16 cellular contexts compared by ENCODE assay signal in genomic region chr2:101057051-101057933, GRCh38. TPM values are rescaled to one million over a fixed set of nuclear protein-coding genes. Genes with fewer than 3 reads are reported as not detected.
A peak's percentile ranks its signal among the peaks of the same experiment; 100 is the strongest.
DNase-seq lines count a peak whose midpoint lies in the region; ATAC-seq and TF ChIP-seq lines count a peak whose summit lies in the region.
"Had no signal": no experiment of that assay in that cellular context is flagged by ENCODE, and none has a peak within 500 bp of the region (broad histone marks: within the 10 kb centered on the region; RNA-seq: fewer than 3 reads in every experiment).

No MANE protein-coding gene starts in this region.

- H3K4me2 ChIP-seq in GM23338 (no peak overlapping the region), PC-9 (no peak overlapping the region)

- CTCF ChIA-PET in PC-9 (lab: Charles Lee): no interaction called here

- H3K27ac Mint-ChIP-seq in GM23338: peak overlapping the region; percentile 59; the same call in 1 of the 2 replicates
- H3K27ac Mint-ChIP-seq: CD4-positive, CD25-positive, alpha-beta regulatory T cell; IgD-negative memory B cell had no signal

- DNase-seq in GM23338 (ENCODE audit: low spot score): no peak
- DNase-seq in PC-9: no peak
- no peak for DNase-seq in left colon
- DNase-seq in psoas muscle: no peak
- no peak for DNase-seq in NCI-H2196 treated with DMSO at 0.1 percent for 48 hours (lab: John Stamatoyannopoulos, UW; ENCODE audit: unreplicated experiment)
- DNase-seq in upper lobe of right lung: no peak
- DNase-seq: CD4-positive, CD25-positive, alpha-beta regulatory T cell; MV-4-11; NCI-H1105 treated with DMSO at 0.1 percent for 48 hours; NCI-H2029 treated with DMSO at 0.1 percent for 48 hours; NCI-H345; NCI-H524; NCI-H774 had no signal

- H3K36me3 ChIP-seq in GM23338 (ENCODE audit: insufficient read depth): no peaks in the 10 kb centered on the region
- peaks cover 15% of the 10 kb centered on the region for H3K36me3 ChIP-seq in PC-9 (ENCODE audit: low read depth)
- H3K36me3 ChIP-seq in psoas muscle (ENCODE audit: insufficient read depth in 1 of 2, low read depth in 1 of 2): peaks cover 2 to 48% of the 10 kb centered on the region in 2 donors
- H3K36me3 ChIP-seq in upper lobe of right lung: peaks cover 18% of the 10 kb centered on the region

- H2AFZ ChIP-seq in GM23338 (no peak overlapping the region), PC-9 (no peak overlapping the region)

- H4K20me1 ChIP-seq in GM23338 (replicated peaks; ENCODE audit: insufficient read depth) (peaks cover 10% of the 10 kb centered on the region), PC-9 (ENCODE audit: insufficient read depth) (no peaks in the 10 kb centered on the region)

- no peaks in the 10 kb centered on the region for H3K9me3 Mint-ChIP-seq in GM23338
- H3K9me3 Mint-ChIP-seq: CD4-positive, CD25-positive, alpha-beta regulatory T cell; IgD-negative memory B cell had no signal

- H3K27me3 ChIP-seq in GM23338 (ENCODE audit: insufficient read depth) (no peaks in the 10 kb centered on the region), PC-9 (ENCODE audit: insufficient read depth, low read depth) (no peaks in the 10 kb centered on the region), psoas muscle (ENCODE audit: insufficient read depth in 3 of 3, low read length in 2 of 3) (no peaks in the 10 kb centered on the region), upper lobe of right lung (no peaks in the 10 kb centered on the region)

- H3K9me3 ChIP-seq in PC-9 (ENCODE audit: insufficient read depth, low read depth) (no peaks in the 10 kb centered on the region), psoas muscle (no peaks in the 10 kb centered on the region), upper lobe of right lung (no peaks in the 10 kb centered on the region)

- H3K4me3 ChIP-seq in GM23338: no peak overlapping the region
- no peak overlapping the region for H3K4me3 ChIP-seq in PC-9
- H3K4me3 ChIP-seq in psoas muscle: no peak overlapping the region
- H3K4me3 ChIP-seq in upper lobe of right lung: no peak overlapping the region

- intact Hi-C loops in PC-9 (cut with micrococcal nuclease; ENCODE audit: unreplicated experiment): no loop called here
- intact Hi-C loops in left colon (cut with DNase I, micrococcal nuclease): no loop called here
- intact Hi-C loops in psoas muscle (cut with DNase I): no loop called here
- intact Hi-C loops in upper lobe of right lung (cut with DNase I): no loop called here

- H3K4me3 Mint-ChIP-seq in GM23338: no peak overlapping the region
- H3K4me3 Mint-ChIP-seq: CD4-positive, CD25-positive, alpha-beta regulatory T cell had no signal

- peaks cover 55% of the 10 kb centered on the region for H3K36me3 Mint-ChIP-seq in GM23338 (ENCODE audit: low read depth)

- TF ChIP-seq CTCF in GM23338 (conservative IDR thresholded peaks at IDR 0.05; ENCODE audit: low read depth in 2 of 2): no peak
- no peak for TF ChIP-seq CTCF in PC-9 (conservative IDR thresholded peaks at IDR 0.05)
- no peak for TF ChIP-seq CTCF in psoas muscle (IDR thresholded peaks at IDR 0.05)
- TF ChIP-seq CTCF in upper lobe of right lung (IDR thresholded peaks at IDR 0.05): no peak

- no peaks in the 10 kb centered on the region for H3K9me2 ChIP-seq in GM23338 (ENCODE audit: insufficient read depth)
- no peaks in the 10 kb centered on the region for H3K9me2 ChIP-seq in PC-9 (ENCODE audit: insufficient read depth)

- no peak for ATAC-seq in GM23338
- ATAC-seq in left colon: peak; percentile 63
- ATAC-seq in psoas muscle: no peak
- no peak for ATAC-seq in upper lobe of right lung
- ATAC-seq in HG02642 (IDR thresholded peaks at IDR 0.05; ENCODE audit: poor library complexity, unreplicated experiment): no peak
- ATAC-seq: Right ventricle myocardium inferior had no signal

- peaks cover 17% of the 10 kb centered on the region for H3K4me1 Mint-ChIP-seq in GM23338
- H3K4me1 Mint-ChIP-seq: CD4-positive, CD25-positive, alpha-beta regulatory T cell; IgD-negative memory B cell had no signal

- H3K27me3 Mint-ChIP-seq in GM23338 (ENCODE audit: insufficient read depth, low read depth, poor library complexity): peaks cover 11% of the 10 kb centered on the region
- H3K27me3 Mint-ChIP-seq: CD4-positive, CD25-positive, alpha-beta regulatory T cell had no signal

- H3K27ac ChIP-seq in GM23338 (ENCODE audit: low read depth) (no peak overlapping the region), PC-9 (0 out of 2 replicates have a peak overlapping the region, but pooled peaks have one; percentile 14), psoas muscle (peak overlapping the region; percentile 2), upper lobe of right lung (no peak overlapping the region)

- no peaks in the 10 kb centered on the region for H3F3A ChIP-seq in GM23338 (replicated peaks; ENCODE audit: low read depth)
- peaks cover 13% of the 10 kb centered on the region; the same call in 1 of the 2 replicates for H3F3A ChIP-seq in PC-9 (ENCODE audit: insufficient read depth, low read depth)

- peaks cover 5% of the 10 kb centered on the region; the same call in 1 of the 2 replicates for H3K4me1 ChIP-seq in GM23338 (ENCODE audit: insufficient read depth)
- H3K4me1 ChIP-seq in PC-9 (replicated peaks; ENCODE audit: insufficient read depth): no peaks in the 10 kb centered on the region
- H3K4me1 ChIP-seq in psoas muscle: peaks cover 12% of the 10 kb centered on the region
- H3K4me1 ChIP-seq in upper lobe of right lung: peaks cover 6% of the 10 kb centered on the region

- H3K79me2 ChIP-seq in GM23338 (replicated peaks; ENCODE audit: insufficient read depth) (no peaks in the 10 kb centered on the region), PC-9 (ENCODE audit: low read depth) (peaks cover 18% of the 10 kb centered on the region)

- WGBS in psoas muscle, 3 donors: 91 to 96% (median 94%) methylated on average over 5 of the region's 5 CpGs

- POLR2A ChIA-PET in PC-9 (lab: Charles Lee; ENCODE audit: unreplicated experiment): no interaction called here

- no TSS peak for BruUV-seq in PC-9 (replicated peaks; lab: Mats Ljungman, UMichigan)

TF ChIP-seq in GM23338, 12 proteins besides CTCF, POLR2A, EP300 and RAD21 (continues in another document):
- no peak for TF ChIP-seq EZH2phosphoT487 (IDR thresholded peaks at IDR 0.05; ENCODE audit: unreplicated experiment)
- no peak for TF ChIP-seq ZNF331 (CRISPR knock-in tag; IDR thresholded peaks at IDR 0.05; ENCODE audit: low read depth)
- no peak for TF ChIP-seq REST (IDR thresholded peaks at IDR 0.05; ENCODE audit: unreplicated experiment)
- no peak for TF ChIP-seq ZNF114 (CRISPR knock-in tag; IDR thresholded peaks at IDR 0.05)
- no peak for TF ChIP-seq JUNB (IDR thresholded peaks at IDR 0.05; ENCODE audit: unreplicated experiment)
- TF ChIP-seq POLR2AphosphoS5 (IDR thresholded peaks at IDR 0.05; ENCODE audit: low read depth): no peak
- TF ChIP-seq NANOG (IDR thresholded peaks at IDR 0.05; ENCODE audit: borderline replicate concordance): no peak

RNA-seq across cellular contexts. Expression of gene RPL31, which starts 55.2 kb away (rescaled TPM):
- 819 and 926 TPM in 2 replicates for total RNA-seq in GM23338 (2014; rRNA removed; shearing (Covaris generic))
- polyA plus RNA-seq in GM23338 (2016; fragmentation: Nextera tagmentation; extraction: Ambion mirVana): 3,213 and 3,415 TPM in 2 replicates
- 1,090 and 1,251 TPM in 2 replicates for total RNA-seq in PC-9 (2021)
- total RNA-seq in left colon: 1,000 to 10,000 TPM; 1,084 to 1,104 TPM
- total RNA-seq in psoas muscle: 1,000 to 10,000 TPM in 1 of 4 donors, 100 to 1,000 TPM in 3; 718 to 1,227 (median 793) TPM
- polyA plus RNA-seq in psoas muscle: 1,000 to 10,000 TPM; 2,383 to 3,893 (median 2,730) TPM
- 1,071 TPM for total RNA-seq in upper lobe of right lung

Comparison
In these comparisons a context has a peak if more than half of its experiments do, and no peak if none do; other contexts are left out.
1. H3K27ac ChIP-seq: peak in PC-9 (single experiment) and psoas muscle (single experiment); none in GM23338 (single experiment) and upper lobe of right lung (single experiment).